6 cellular contexts compared by ENCODE assay signal in the genomic region with DNA sequence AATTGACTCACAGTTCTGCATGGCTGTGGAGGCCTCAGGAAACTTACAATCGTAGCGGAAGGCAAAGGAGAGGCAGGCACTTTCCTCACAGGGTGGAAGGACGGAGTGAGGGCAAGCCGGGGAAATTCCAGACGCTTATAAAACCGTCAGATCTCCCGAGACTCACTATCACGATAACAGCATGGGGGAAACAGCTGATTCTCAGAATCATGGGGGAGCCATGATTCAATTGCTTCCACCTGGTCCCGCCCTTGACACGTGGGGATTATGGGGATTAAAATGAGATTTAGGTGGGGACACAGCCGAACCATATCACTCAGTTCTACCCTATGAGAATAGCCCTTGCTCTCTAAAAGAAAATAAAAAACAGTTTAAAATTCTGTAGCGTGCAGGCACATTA. TPM values are rescaled to one million over a fixed set of nuclear protein-coding genes. Genes with fewer than 3 reads are reported as not detected.
"Had no signal": no experiment of that assay in that cellular context is flagged by ENCODE, and none has a peak within 500 bp of the region (broad histone marks: within the 10 kb centered on the region; RNA-seq: fewer than 3 reads in every experiment).

No MANE protein-coding gene starts in this region.

- ATAC-seq: K562 had no signal

- H3K4me3 Mint-ChIP-seq: H9 had no signal

- H3K27ac Mint-ChIP-seq: H9 had no signal

- H2AFZ ChIP-seq: GM23248 had no signal

- H3K4me1 Mint-ChIP-seq: H9 had no signal

- H3K9ac ChIP-seq: GM23248 had no signal

- DNase-seq: GM23248, H9, HCEC 1CT, IMR-90 had no signal

- H3K4me3 ChIP-seq: GM23248, K562 had no signal

- H3K27ac ChIP-seq: GM23248 had no signal

RNA-seq across cellular contexts. Expression of a gene that starts 13.4 kb away (rescaled TPM):
- total RNA-seq: GM23248, HT-29, IMR-90, K562 had no signal
- polyA plus RNA-seq: GM23248, IMR-90, K562 had no signal
